In genomic region chr7:40847921-40848320, GRCh38 we compare ENCODE assay signal across 7 cellular contexts.
"Had no signal": no experiment of that assay in that cellular context is flagged by ENCODE, and none has a peak within 500 bp of the region (broad histone marks: within the 10 kb centered on the region; RNA-seq: fewer than 3 reads in every experiment).

No MANE protein-coding gene starts in this region.

- FAIRE-seq: H1, H54, HTR-8/SVneo had no signal

- H3K4me3 ChIP-seq: GM23338 had no signal

- DNase-seq: H9, HCEC 1CT, IMR-90 had no signal

- H2AFZ ChIP-seq: GM23338 had no signal

- ATAC-seq: GM23338 had no signal

- H3K4me2 ChIP-seq: GM23338 had no signal
